1 cellular context compared by ENCODE assay signal in the genomic region with DNA sequence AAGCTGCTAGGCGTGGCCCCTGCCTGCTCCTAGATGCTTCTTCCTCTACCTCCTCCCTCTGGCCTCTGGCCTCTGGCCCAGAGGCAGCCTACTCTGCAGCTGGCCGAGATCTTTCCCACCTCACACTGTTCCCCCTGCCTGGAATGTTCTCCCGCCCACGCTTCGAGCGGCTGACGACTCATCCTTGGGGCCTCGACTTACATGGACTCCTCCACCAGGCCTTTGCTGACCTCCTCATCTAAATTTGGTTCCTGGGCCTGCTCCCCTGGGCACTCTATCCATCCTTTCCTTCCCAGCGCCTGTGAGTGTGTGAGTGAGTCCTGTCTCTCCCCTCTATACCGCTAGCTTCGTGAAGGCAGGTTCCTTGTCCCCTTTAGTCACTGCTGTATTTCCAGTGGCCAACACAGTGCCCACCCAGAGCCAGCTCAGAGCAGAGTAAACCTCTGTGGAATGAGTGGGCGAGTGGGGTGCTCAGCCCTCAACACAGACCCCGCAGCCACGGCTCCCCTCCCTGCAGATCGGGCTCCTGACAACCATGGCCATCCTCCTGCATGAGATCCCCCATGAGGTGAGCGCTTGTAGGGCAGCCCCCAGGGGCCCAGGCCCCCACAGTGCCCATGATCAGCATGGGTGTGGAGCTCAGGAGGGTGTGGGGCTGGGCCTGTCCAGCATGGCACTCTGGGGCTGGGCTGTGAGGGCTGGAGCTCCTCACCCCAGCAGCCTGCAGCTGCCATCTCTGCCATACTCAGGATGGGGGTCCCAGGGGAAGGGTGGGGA.
TF ChIP-seq lines count a peak whose summit lies in the region.

No MANE protein-coding gene starts in this region.

TF ChIP-seq in H1, 55 proteins besides CTCF, POLR2A, EP300 and RAD21:
- TF ChIP-seq POLR2AphosphoS5 (IDR thresholded peaks at IDR 0.05; ENCODE audit: low read depth, low read length) = 0 out of 2 replicates have a peak, but pooled peaks have one; percentile 2
- TF ChIP-seq HDAC2 (IDR thresholded peaks at IDR 0.05; ENCODE audit: borderline replicate concordance in 1 of 2, low read depth in 2 of 2, low read length in 2 of 2) = no peak
TF ChIP-seq in H1: peak in this region for 1.
